20 cellular contexts compared by ENCODE assay signal in genomic region chr1:227453962-227454361, GRCh38.
DNase-seq lines count a peak whose midpoint lies in the region; ATAC-seq, FAIRE-seq and TF ChIP-seq lines count a peak whose summit lies in the region.
"Had no signal": no experiment of that assay in that cellular context is flagged by ENCODE, and none has a peak within 500 bp of the region (broad histone marks: within the 10 kb centered on the region; RNA-seq: fewer than 3 reads in every experiment).

No MANE protein-coding gene starts in this region.

- DNase-seq in A549 (ENCODE audit: low read depth in 1 of 2, low spot score in 1 of 2) (no peak), SK-N-SH (peak; percentile 57), esophagus muscularis mucosa (ENCODE audit: extremely low spot score) (peak; percentile 66), mucosa of gallbladder (ENCODE audit: low spot score) (no peak), SJCRH30 (no peak), SKM-1 (lab: John Stamatoyannopoulos, UW; ENCODE audit: unreplicated experiment) (no peak)
- DNase-seq: BE2C; CD4-positive, CD25-positive, alpha-beta regulatory T cell; EL; KG1; NCI-H1105 treated with DMSO at 0.1 percent for 48 hours; NCI-H187 treated with DMSO at 0.1 percent for 48 hours; NCI-H524 treated with DMSO at 0.1 percent for 48 hours; Right ventricle myocardium superior; T-cell had no signal

- no peaks in the 10 kb centered on the region for H4K20me1 ChIP-seq in SK-N-SH (ENCODE audit: insufficient read depth)

- WGBS in A549 (ENCODE audit: missing lambda C conversion rate), result 22% methylated on average over 5 of the region's 5 CpGs
- 16% methylated on average over 5 of the region's 5 CpGs for WGBS in SK-N-SH (ENCODE audit: low lambda C conversion rate)
- WGBS in esophagus muscularis mucosa, result 36% methylated on average over 5 of the region's 5 CpGs

- POLR2A ChIA-PET in A549 (lab: Yijun Ruan, JAX) (no interaction called here), HEK293 (lab: Yijun Ruan, JAX) (interaction anchor here (0.6 kb wide), 3 partner anchors 15 to 1004 kb away, joined by 3 to 5 read pairs (median 3); no protein-coding TSS in a partner anchor), SK-N-SH (lab: Yijun Ruan, JAX) (no interaction called here)

- TF ChIP-seq POLR2A in A549 (IDR thresholded peaks at IDR 0.05; ENCODE audit: low read length) (no peak), esophagus muscularis mucosa (IDR thresholded peaks at IDR 0.05; ENCODE audit: low read depth) (no peak)

- no peak overlapping the region for H3K4me2 ChIP-seq in A549
- H3K4me2 ChIP-seq in SK-N-SH, result no peak overlapping the region

- H3K9ac ChIP-seq in SK-N-SH, result no peak overlapping the region

- no peaks in the 10 kb centered on the region for H3F3A ChIP-seq in SK-N-SH (replicated peaks; ENCODE audit: insufficient read depth)

- H3K36me3 ChIP-seq in HEK293 (ENCODE audit: control insufficient read depth in 2 of 2, insufficient read depth in 1 of 2, low read length in 2 of 2) (no peaks in the 10 kb centered on the region), SK-N-SH (replicated peaks in 1 of 2; ENCODE audit: control insufficient read depth in 1 of 2, insufficient read depth in 2 of 2, low read length in 1 of 2) (no peaks in the 10 kb centered on the region), esophagus muscularis mucosa (no peaks in the 10 kb centered on the region), SJCRH30 (no peaks in the 10 kb centered on the region)
- H3K36me3 ChIP-seq: BE2C had no signal

- H3K4me1 ChIP-seq in A549, result no peaks in the 10 kb centered on the region
- no peaks in the 10 kb centered on the region for H3K4me1 ChIP-seq in HEK293 (ENCODE audit: control insufficient read depth, insufficient read depth, low read length)
- H3K4me1 ChIP-seq in SK-N-SH (ENCODE audit: control insufficient read depth in 1 of 2, insufficient read depth in 2 of 2, low read depth in 1 of 2, low read length in 1 of 2), result peaks cover 0 to 15% of the 10 kb centered on the region in 2 experiments; a peak in 1 of 4 replicates
- H3K4me1 ChIP-seq in esophagus muscularis mucosa, result no peaks in the 10 kb centered on the region
- H3K4me1 ChIP-seq in SJCRH30, result peaks cover 6% of the 10 kb centered on the region; the same call in 1 of the 2 replicates
- H3K4me1 ChIP-seq: BE2C had no signal

- TF ChIP-seq CTCF in A549 (IDR thresholded peaks at IDR 0.05) (no peak), HEK293 (tag by site-specific recombination; IDR thresholded peaks at IDR 0.05) (no peak), SK-N-SH (IDR thresholded peaks at IDR 0.05) (no peak), esophagus muscularis mucosa (IDR thresholded peaks at IDR 0.05) (no peak)

- no peak overlapping the region for H2AFZ ChIP-seq in SK-N-SH (ENCODE audit: low read depth)

- H3K27me3 ChIP-seq in SK-N-SH (ENCODE audit: insufficient read depth) (no peaks in the 10 kb centered on the region), esophagus muscularis mucosa (peaks cover 0 to 47% (median 0%) of the 10 kb centered on the region in 4 donors), SJCRH30 (no peaks in the 10 kb centered on the region)

- H3K4me3 ChIP-seq in A549 (no peak overlapping the region), HEK293 (ENCODE audit: low read depth, low read length) (no peak overlapping the region), SK-N-SH (ENCODE audit: low read depth in 2 of 2, low read length in 1 of 2) (no peak overlapping the region), esophagus muscularis mucosa (no peak overlapping the region), SJCRH30 (no peak overlapping the region)

- no peak overlapping the region for H3K27ac ChIP-seq in A549
- no peak overlapping the region for H3K27ac ChIP-seq in HEK293 (ENCODE audit: extremely low read depth, low read depth, low read length)
- H3K27ac ChIP-seq in SK-N-SH (ENCODE audit: low read depth in 2 of 2, low read length in 1 of 2), result 0 out of 4 replicates have a peak overlapping the region, but pooled peaks of 1 of the 2 experiments have one; percentile 6
- no peak overlapping the region for H3K27ac ChIP-seq in esophagus muscularis mucosa (replicated peaks in 1 of 4)
- no peak overlapping the region for H3K27ac ChIP-seq in SJCRH30
- H3K27ac ChIP-seq: HL-60 had no signal

- peaks cover 2% of the 10 kb centered on the region; the same call in 1 of the 3 replicates for H3K9me3 ChIP-seq in A549
- H3K9me3 ChIP-seq in HEK293 (ENCODE audit: control insufficient read depth, insufficient read depth, low read depth, low read length), result no peaks in the 10 kb centered on the region
- no peaks in the 10 kb centered on the region for H3K9me3 ChIP-seq in SK-N-SH
- no peaks in the 10 kb centered on the region for H3K9me3 ChIP-seq in esophagus muscularis mucosa
- no peaks in the 10 kb centered on the region for H3K9me3 ChIP-seq in SJCRH30 (replicated peaks)
- H3K9me3 ChIP-seq: BE2C had no signal

- intact Hi-C loops in esophagus muscularis mucosa (cut with DNase I), result no loop called here

- ATAC-seq in A549 (peak; percentile 46 to 51; a peak in 2 of 6 replicates), HG02588 (IDR thresholded peaks at IDR 0.05; ENCODE audit: unreplicated experiment) (no peak)
- ATAC-seq: HepG2, T-cell had no signal

- no peaks in the 10 kb centered on the region for H3K79me2 ChIP-seq in SK-N-SH (ENCODE audit: insufficient read depth)

- H3K9me2 ChIP-seq in SK-N-SH, result no peaks in the 10 kb centered on the region

- no peak for TF ChIP-seq EP300 in A549 (IDR thresholded peaks at IDR 0.05)
- no peak for TF ChIP-seq EP300 in SK-N-SH (IDR thresholded peaks at IDR 0.05; ENCODE audit: borderline replicate concordance in 1 of 2, low read depth in 1 of 2, low read length in 1 of 2)
- no peak for TF ChIP-seq EP300 in esophagus muscularis mucosa (IDR thresholded peaks at IDR 0.05)

- CTCF ChIA-PET in A549 (lab: Yijun Ruan, JAX), result interaction anchor here (1.7 kb wide), 1 partner anchor 220 kb away, joined by 4 read pairs; no protein-coding TSS in a partner anchor
- CTCF ChIA-PET in HEK293 (lab: Yijun Ruan, JAX), result interaction anchor here (1.1 kb wide), 1 partner anchor 820 kb away, joined by 3 read pairs; no protein-coding TSS in a partner anchor
- CTCF ChIA-PET in SK-N-SH (lab: Yijun Ruan, JAX), result interaction anchor here (0.6 to 1.8 kb wide), 5 partner anchors 11 to 27 kb away, joined by 3 to 6 read pairs (median 3); no protein-coding TSS in a partner anchor

- TF ChIP-seq RAD21 in A549 (conservative IDR thresholded peaks at IDR 0.05 in 1 of 2, IDR thresholded peaks at IDR 0.05 in 1 of 2) (no peak), SK-N-SH (IDR thresholded peaks at IDR 0.05; ENCODE audit: low read length) (no peak)

- FAIRE-seq in A549 (lab: Jason Lieb, UNC), result no peak
- FAIRE-seq: H54, HepG2 had no signal

TF ChIP-seq in A549, 52 proteins besides CTCF, POLR2A, EP300 and RAD21:
- TF ChIP-seq ESRRA (IDR thresholded peaks at IDR 0.05; ENCODE audit: borderline replicate concordance, low read length), result no peak
- TF ChIP-seq KDM1A (IDR thresholded peaks at IDR 0.05; ENCODE audit: low read depth), result no peak
- TF ChIP-seq ZFP36 (IDR thresholded peaks at IDR 0.05; ENCODE audit: borderline replicate concordance, partially characterized antibody), result no peak
- no peak for TF ChIP-seq POLR2AphosphoS2 (conservative IDR thresholded peaks at IDR 0.05; ENCODE audit: low read length)
- no peak for TF ChIP-seq BCL3 (IDR thresholded peaks at IDR 0.05)
- TF ChIP-seq HEYL (CRISPR knock-in tag; IDR thresholded peaks at IDR 0.05), result no peak

TF ChIP-seq in HEK293, 187 proteins besides CTCF, POLR2A, EP300 and RAD21:
- TF ChIP-seq ZBTB17 (tag by site-specific recombination; IDR thresholded peaks at IDR 0.05) (peak; percentile 74), SCRT1 (tag by site-specific recombination; IDR thresholded peaks at IDR 0.05; ENCODE audit: borderline replicate concordance) (no peak)

TF ChIP-seq in SK-N-SH, 30 proteins besides CTCF, POLR2A, EP300 and RAD21:
- TF ChIP-seq USF1 (IDR thresholded peaks at IDR 0.05; ENCODE audit: borderline replicate concordance, low read depth) (no peak), NRF1 (IDR thresholded peaks at IDR 0.05; ENCODE audit: low read depth, low read length) (no peak)
TF ChIP-seq in SK-N-SH: peak in this region for 0.

Comparison
In these comparisons a context has a peak if more than half of its experiments do, and no peak if none do; other contexts are left out.
1. DNase-seq: peak in SK-N-SH (single experiment) and esophagus muscularis mucosa (single experiment); none in A549 (0 of 2), mucosa of gallbladder (single experiment), SJCRH30 (0 of 2) and SKM-1 (single experiment).